ENCODE assay signal across 20 cellular contexts in the genomic region with DNA sequence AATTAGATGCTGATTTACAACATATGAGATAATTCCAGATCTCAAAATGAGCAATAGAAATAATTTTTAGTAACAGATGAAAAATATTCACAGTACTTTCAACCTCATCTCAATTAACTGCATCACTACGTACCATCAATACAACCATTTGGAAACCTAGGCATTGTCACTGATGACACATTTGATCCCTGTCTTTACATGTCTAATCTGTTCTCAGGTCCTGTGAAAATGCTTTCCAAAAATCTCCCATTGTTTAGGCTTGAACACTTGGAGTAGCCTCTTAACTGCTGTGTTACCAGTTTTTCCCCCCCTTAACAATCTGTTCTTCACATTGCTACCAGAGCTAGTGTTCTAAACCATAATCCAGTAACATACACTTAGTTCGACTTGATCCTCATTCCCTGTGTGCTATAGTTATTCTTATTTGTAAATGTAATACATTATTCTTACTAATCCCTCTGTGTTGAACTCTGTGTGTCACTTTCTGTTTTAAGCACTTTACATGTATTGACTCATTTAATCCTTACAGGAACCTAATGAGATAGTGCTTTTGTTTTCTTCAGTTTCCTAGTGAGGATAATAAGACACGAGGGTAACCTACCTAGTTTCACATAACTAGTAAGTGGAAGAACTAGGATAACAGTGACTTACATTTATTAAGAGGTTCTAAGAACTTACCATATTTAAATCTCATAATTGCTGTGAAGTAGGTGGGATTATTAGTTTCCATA. TPM values are rescaled to one million over a fixed set of nuclear protein-coding genes. Genes with fewer than 3 reads are reported as not detected.
A peak's percentile ranks its signal among the peaks of the same experiment; 100 is the strongest.
DNase-seq lines count a peak whose midpoint lies in the region; ATAC-seq and TF ChIP-seq lines count a peak whose summit lies in the region.
"Had no signal": no experiment of that assay in that cellular context is flagged by ENCODE, and none has a peak within 500 bp of the region (broad histone marks: within the 10 kb centered on the region; RNA-seq: fewer than 3 reads in every experiment).

No MANE protein-coding gene starts in this region.

- no peaks in the 10 kb centered on the region for H3K9me3 Mint-ChIP-seq in activated T-cell treated with anti-CD3 and anti-CD28 coated beads, Interleukin-2, amount 50 U/mL, for 24 hours
- no peaks in the 10 kb centered on the region for H3K9me3 Mint-ChIP-seq in HFFc6
- no peaks in the 10 kb centered on the region for H3K9me3 Mint-ChIP-seq in activated naive CD8-positive, alpha-beta T cell treated with anti-CD3 and anti-CD28 coated beads for 36 hours
- H3K9me3 Mint-ChIP-seq: H9, mesothelial cell of epicardium had no signal

- no peak overlapping the region for H3K4me3 ChIP-seq in retinal pigment epithelial cell (ENCODE audit: low read length)
- H3K4me3 ChIP-seq: gastroesophageal sphincter, ovary, SJCRH30 had no signal

- H3K36me3 Mint-ChIP-seq in activated T-cell treated with anti-CD3 and anti-CD28 coated beads, Interleukin-2, amount 50 U/mL, for 24 hours (ENCODE audit: low read depth) = peaks cover 92% of the 10 kb centered on the region
- peaks cover 33% of the 10 kb centered on the region for H3K36me3 Mint-ChIP-seq in HFFc6 (ENCODE audit: low read depth)
- peaks cover 31% of the 10 kb centered on the region for H3K36me3 Mint-ChIP-seq in activated naive CD8-positive, alpha-beta T cell treated with anti-CD3 and anti-CD28 coated beads for 36 hours

- H3K4me1 Mint-ChIP-seq in activated T-cell treated with anti-CD3 and anti-CD28 coated beads, Interleukin-2, amount 50 U/mL, for 24 hours (ENCODE audit: low read depth) = peaks cover 23% of the 10 kb centered on the region
- H3K4me1 Mint-ChIP-seq in HFFc6 (ENCODE audit: low read depth) = no peaks in the 10 kb centered on the region
- peaks cover 17% of the 10 kb centered on the region for H3K4me1 Mint-ChIP-seq in activated naive CD8-positive, alpha-beta T cell treated with anti-CD3 and anti-CD28 coated beads for 36 hours
- H3K4me1 Mint-ChIP-seq: H9, mesothelial cell of epicardium had no signal

- no peaks in the 10 kb centered on the region for H3K27me3 Mint-ChIP-seq in activated T-cell treated with anti-CD3 and anti-CD28 coated beads, Interleukin-2, amount 50 U/mL, for 24 hours
- H3K27me3 Mint-ChIP-seq in HFFc6 (ENCODE audit: insufficient read depth) = no peaks in the 10 kb centered on the region
- H3K27me3 Mint-ChIP-seq in activated naive CD8-positive, alpha-beta T cell treated with anti-CD3 and anti-CD28 coated beads for 36 hours = no peaks in the 10 kb centered on the region

- TF ChIP-seq CTCF in HFFc6 (IDR thresholded peaks at IDR 0.05) (no peak), retinal pigment epithelial cell (conservative IDR thresholded peaks at IDR 0.05; ENCODE audit: low read depth, low read length) (no peak)

- ATAC-seq in HG03565 (IDR thresholded peaks at IDR 0.05; ENCODE audit: unreplicated experiment) = no peak
- ATAC-seq: gastroesophageal sphincter had no signal

- H3K27ac Mint-ChIP-seq in activated T-cell treated with anti-CD3 and anti-CD28 coated beads, Interleukin-2, amount 50 U/mL, for 24 hours = peak overlapping the region; percentile 90
- H3K27ac Mint-ChIP-seq in HFFc6 = 0 out of 2 replicates have a peak overlapping the region, but pooled peaks have one; percentile 10
- H3K27ac Mint-ChIP-seq in activated naive CD8-positive, alpha-beta T cell treated with anti-CD3 and anti-CD28 coated beads for 36 hours = peak overlapping the region; percentile 80
- H3K27ac Mint-ChIP-seq: H9, mesothelial cell of epicardium had no signal

- DNase-seq in activated T-cell treated with anti-CD3 and anti-CD28 coated beads, Interleukin-2, amount 50 U/mL, for 24 hours = no peak
- no peak for DNase-seq in activated T-cell treated with anti-CD3 and anti-CD28 coated beads, Interleukin-2, amount 50 U/mL, for 48 hours
- DNase-seq in HFFc6 (no peak), retinal pigment epithelial cell (ENCODE audit: low read depth) (peak; percentile 81), AML-193 (lab: John Stamatoyannopoulos, UW) (no peak), NCI-H748 (lab: John Stamatoyannopoulos, UW; ENCODE audit: unreplicated experiment) (no peak)
- no peak for DNase-seq in activated naive CD8-positive, alpha-beta T cell treated with anti-CD3 and anti-CD28 coated beads for 36 hours
- DNase-seq: activated CD8-positive, alpha-beta memory T cell treated with anti-CD3 and anti-CD28 coated beads, Interleukin-2, amount 50 U/mL, for 4 hours; Calu3; effector CD8-positive, alpha-beta T cell; H9; MM.1S; NCI-H2081; ovary; SJCRH30 had no signal

- no peak overlapping the region for H3K4me3 Mint-ChIP-seq in activated T-cell treated with anti-CD3 and anti-CD28 coated beads, Interleukin-2, amount 50 U/mL, for 24 hours
- H3K4me3 Mint-ChIP-seq in HFFc6 = no peak overlapping the region
- H3K4me3 Mint-ChIP-seq in activated naive CD8-positive, alpha-beta T cell treated with anti-CD3 and anti-CD28 coated beads for 36 hours = no peak overlapping the region
- H3K4me3 Mint-ChIP-seq: H9, mesothelial cell of epicardium had no signal

RNA-seq across cellular contexts. Expression of a gene that starts 41.7 kb away (rescaled TPM):
- total RNA-seq in HFFc6 (2021; fragmentation: NEBNext Ultra II Directional; extraction: Animal tissue kit (Norgen Biotek cat#: 25700)) = 10 to 100 TPM; 51.3 to 59.6 (median 57.2) TPM
- 100 to 1,000 TPM; 108 to 110 TPM for total RNA-seq in activated naive CD8-positive, alpha-beta T cell treated with anti-CD3 and anti-CD28 coated beads for 36 hours

RNA-seq across cellular contexts. Expression of a gene that starts 45.9 kb away (rescaled TPM):
- not detected for total RNA-seq in HFFc6 (2021; fragmentation: NEBNext Ultra II Directional; extraction: Animal tissue kit (Norgen Biotek cat#: 25700))
- total RNA-seq in activated naive CD8-positive, alpha-beta T cell treated with anti-CD3 and anti-CD28 coated beads for 36 hours = not detected
- total RNA-seq: Calu3, gastroesophageal sphincter, H9, HT-29, mesothelial cell of epicardium, ovary, temporal lobe had no signal

Comparison
In these comparisons a context has a peak if more than half of its experiments do, and no peak if none do; other contexts are left out.
1. H3K27ac Mint-ChIP-seq: peak in every context shown above with its lines; median percentile 90 in activated T-cell treated with anti-CD3 and anti-CD28 coated beads, Interleukin-2, amount 50 U/mL, for 24 hours; 80 in activated naive CD8-positive, alpha-beta T cell treated with anti-CD3 and anti-CD28 coated beads for 36 hours; 10 in HFFc6.